21 cellular contexts compared by ENCODE assay signal in the genomic region with DNA sequence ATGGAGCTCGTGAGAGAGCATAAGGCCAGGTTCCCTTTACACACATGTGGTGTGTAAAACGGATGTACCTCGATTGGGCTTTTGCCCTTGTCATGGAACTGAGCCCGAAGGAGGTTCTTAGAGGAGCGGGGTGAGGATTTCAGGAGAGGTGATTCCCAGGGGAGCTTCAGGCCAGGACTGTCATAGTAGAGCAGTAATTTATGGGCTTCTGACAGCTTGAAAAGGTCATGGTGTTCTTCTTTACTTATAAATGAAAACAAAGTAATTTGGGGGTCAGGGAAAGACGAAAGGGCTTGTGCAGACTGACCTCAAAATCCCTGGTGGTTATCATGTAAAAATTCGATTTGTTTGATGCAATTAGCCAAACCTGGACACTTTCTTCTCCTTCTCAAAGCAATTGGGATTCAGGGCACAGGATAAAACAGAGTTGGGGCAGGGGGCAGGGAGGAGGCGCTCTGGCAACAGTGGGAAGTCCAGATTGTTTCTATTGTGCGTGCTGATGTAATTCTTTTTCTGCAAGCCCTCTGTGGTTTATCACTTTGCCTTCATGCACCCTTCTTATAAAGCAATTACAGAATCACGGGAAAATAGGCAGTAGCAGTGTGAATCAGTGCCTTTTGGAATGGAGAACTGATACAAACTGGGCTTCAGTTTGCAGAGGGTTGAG. TPM values are rescaled to one million over a fixed set of nuclear protein-coding genes. Genes with fewer than 3 reads are reported as not detected.
DNase-seq lines count a peak whose midpoint lies in the region; ATAC-seq and TF ChIP-seq lines count a peak whose summit lies in the region.
"Had no signal": no experiment of that assay in that cellular context is flagged by ENCODE, and none has a peak within 500 bp of the region (broad histone marks: within the 10 kb centered on the region; RNA-seq: fewer than 3 reads in every experiment).

No MANE protein-coding gene starts in this region.

- H2BK120ac ChIP-seq in neuronal stem cell (ENCODE audit: low read depth, low read length) = no peak overlapping the region

- no CpG with 5 or more reads among the region's 10 CpGs for WGBS in neuronal stem cell (ENCODE audit: extremely low coverage in 2 of 2, insufficient read length in 2 of 2, insufficient replicate concordance in 1 of 2), 2 donors

- intact Hi-C loops in left lung (cut with DNase I) = no loop called here

- no peak overlapping the region for H3K23ac ChIP-seq in neuronal stem cell (ENCODE audit: low read depth, low read length, poor library complexity)

- H3K18ac ChIP-seq in neuronal stem cell (ENCODE audit: low read length) = no peak overlapping the region

- no peak overlapping the region for H2BK5ac ChIP-seq in neuronal stem cell (ENCODE audit: low read length)

- H3K4me1 ChIP-seq in left lung (no peaks in the 10 kb centered on the region), neuronal stem cell (ENCODE audit: control insufficient read depth in 2 of 2, insufficient read depth in 1 of 2, low read depth in 1 of 2, low read length in 2 of 2) (peaks cover 12 to 15% of the 10 kb centered on the region in 2 donors)
- H3K4me1 ChIP-seq: BLaER1 had no signal

- DNase-seq in Ammon's horn (ENCODE audit: low spot score) (peak; percentile 31), SK-N-DZ (ENCODE audit: low spot score) (peak; percentile 11), left lung (no peak), neuronal stem cell (ENCODE audit: low spot score) (no peak), DMS 273 treated with DMSO at 0.1 percent for 48 hours (lab: John Stamatoyannopoulos, UW) (no peak), NCI-H1436 (lab: John Stamatoyannopoulos, UW) (no peak)
- no peak for DNase-seq in activated CD8-positive, alpha-beta memory T cell treated with anti-CD3 and anti-CD28 coated beads for 24 hours
- DNase-seq: CD8-positive, alpha-beta memory T cell; DMS79 treated with DMSO at 0.1 percent for 48 hours; GOT3; KBM-7; NCI-H1417 treated with DMSO at 0.1 percent for 48 hours; NCI-H2029 treated with DMSO at 0.1 percent for 48 hours; NCI-H2171 treated with DMSO at 0.1 percent for 48 hours; NCI-H510A; NCI-H774; PC-3 had no signal

- H4K8ac ChIP-seq in neuronal stem cell (ENCODE audit: low read depth, low read length) = no peak overlapping the region

- no peak overlapping the region for H3K9ac ChIP-seq in neuronal stem cell (ENCODE audit: low read depth, low read length, poor library complexity)
- H3K9ac ChIP-seq: BLaER1 had no signal

- H3K4me2 ChIP-seq in neuronal stem cell (ENCODE audit: insufficient read depth, low read length, poor library complexity, severe bottlenecking) = no peak overlapping the region
- H3K4me2 ChIP-seq: BLaER1 had no signal

- no peak overlapping the region for H2BK15ac ChIP-seq in neuronal stem cell (ENCODE audit: low read length)

- H2AFZ ChIP-seq in neuronal stem cell (ENCODE audit: low read length) = peak overlapping the region; percentile 83

- H3K27me3 ChIP-seq in left lung = no peaks in the 10 kb centered on the region
- H3K27me3 ChIP-seq in neuronal stem cell (ENCODE audit: control insufficient read depth in 3 of 3, insufficient read depth in 3 of 3, low read depth in 1 of 3, low read length in 3 of 3) = no peaks in the 10 kb centered on the region
- H3K27me3 ChIP-seq: BLaER1 had no signal

- H3K9me3 ChIP-seq in left lung (no peaks in the 10 kb centered on the region), neuronal stem cell (replicated peaks in 1 of 2; ENCODE audit: control insufficient read depth in 2 of 2, insufficient read depth in 1 of 2, low read depth in 1 of 2, low read length in 2 of 2) (no peaks in the 10 kb centered on the region)
- H3K9me3 ChIP-seq: BLaER1 had no signal

- ATAC-seq in left lung (peak; percentile 48), HG03378 (IDR thresholded peaks at IDR 0.05; ENCODE audit: unreplicated experiment) (no peak)
- ATAC-seq: PC-3 had no signal

- H3K4me3 ChIP-seq in left lung = no peak overlapping the region
- H3K4me3 ChIP-seq in neuronal stem cell (ENCODE audit: low read length in 2 of 2) = peak overlapping the region in 1 of 2 donors; percentile 13
- H3K4me3 ChIP-seq: BLaER1 had no signal

- H2AK5ac ChIP-seq in neuronal stem cell (ENCODE audit: low read depth, low read length) = no peak overlapping the region

- no peak overlapping the region for H3K4ac ChIP-seq in neuronal stem cell (ENCODE audit: low read length)

- H2BK12ac ChIP-seq in neuronal stem cell (ENCODE audit: low read length) = no peak overlapping the region

- no peaks in the 10 kb centered on the region for H3K79me1 ChIP-seq in neuronal stem cell (ENCODE audit: low read depth, low read length)

- no peak overlapping the region for H3K27ac ChIP-seq in left lung
- H3K27ac ChIP-seq in neuronal stem cell (replicated peaks; ENCODE audit: low read length) = no peak overlapping the region
- H3K27ac ChIP-seq: BLaER1, RWPE1 had no signal

- H4K91ac ChIP-seq in neuronal stem cell (ENCODE audit: low read depth, low read length, poor library complexity) = no peak overlapping the region

- H3K14ac ChIP-seq in neuronal stem cell (ENCODE audit: low read length) = no peak overlapping the region

- no peak for TF ChIP-seq CTCF in left lung (IDR thresholded peaks at IDR 0.05)

- H3K36me3 ChIP-seq in left lung (no peaks in the 10 kb centered on the region), neuronal stem cell (replicated peaks in 1 of 2; ENCODE audit: control insufficient read depth in 2 of 2, insufficient read depth in 2 of 2, low read length in 2 of 2) (no peaks in the 10 kb centered on the region)
- H3K36me3 ChIP-seq: BLaER1 had no signal

RNA-seq across cellular contexts. Expression of a gene that starts 51.1 kb away (rescaled TPM):
- not detected in 2 replicates for polyA plus RNA-seq in SK-N-DZ (2014; cell fraction: cytosol; rRNA removed)
- not detected in 2 replicates for polyA plus RNA-seq in SK-N-DZ (2014; cell fraction: nucleus; rRNA removed)
- 10 to 100 TPM; 32.6 to 58.2 TPM for total RNA-seq in left lung
- not detected for polyA plus RNA-seq in neuronal stem cell (2013, experiment 1 of 2)
- polyA plus RNA-seq in neuronal stem cell (2013, experiment 2 of 2) = 0.01 TPM
- total RNA-seq: A172, PC-3 had no signal

Comparison
In these comparisons a context has a peak if more than half of its experiments do, and no peak if none do; other contexts are left out.
1. DNase-seq: peak in Ammon's horn (single experiment) and SK-N-DZ (single experiment); none in left lung (0 of 2), neuronal stem cell (single experiment), activated CD8-positive, alpha-beta memory T cell treated with anti-CD3 and anti-CD28 coated beads for 24 hours (single experiment), DMS 273 treated with DMSO at 0.1 percent for 48 hours (single experiment) and NCI-H1436 (single experiment).